Comparison of ENCODE assay signal across 32 cellular contexts in genomic region chr2:56117764-56118163, GRCh38.
DNase-seq lines count a peak whose midpoint lies in the region; ATAC-seq, FAIRE-seq and TF ChIP-seq lines count a peak whose summit lies in the region.
"Had no signal": no experiment of that assay in that cellular context is flagged by ENCODE, and none has a peak within 500 bp of the region (broad histone marks: within the 10 kb centered on the region; RNA-seq: fewer than 3 reads in every experiment).

No MANE protein-coding gene starts in this region.

- no peak for TF ChIP-seq POLR2A in K562 (conservative IDR thresholded peaks at IDR 0.05)

- peak overlapping the region; percentile 29; the same call in 1 of the 2 replicates for H3K27ac ChIP-seq in HUES6 (ENCODE audit: low read depth, low read length)
- H3K27ac ChIP-seq in K562 (ENCODE audit: extremely low read depth, low read depth, low read length), result peak overlapping the region; percentile 66
- no peak overlapping the region for H3K27ac ChIP-seq in iPS DF 6.9 (ENCODE audit: low read length)
- H3K27ac ChIP-seq in trophoblast cell (ENCODE audit: low read depth, low read length), result no peak overlapping the region
- no peak overlapping the region for H3K27ac ChIP-seq in GM23248
- H3K27ac ChIP-seq in CD8-positive, alpha-beta memory T cell (ENCODE audit: low read depth, low read length), result no peak overlapping the region
- H3K27ac ChIP-seq: BLaER1 treated with 17β-estradiol and CSF1 and Interleukin-3, amounts not matched to agents 10 nM and 100 nM; breast epithelium; heart right ventricle; lower lobe of right lung; pancreas; SK-N-MC; upper lobe of left lung had no signal

- TF ChIP-seq CTCF in K562 (IDR thresholded peaks at IDR 0.05 in 2 of 3, conservative IDR thresholded peaks at IDR 0.05 in 1 of 3; ENCODE audit: insufficient read depth in 2 of 3, low read depth in 1 of 3, low read length in 3 of 3), result no peak
- TF ChIP-seq CTCF in Calu3 (IDR thresholded peaks at IDR 0.05; ENCODE audit: unreplicated experiment), result no peak

- H3K4ac ChIP-seq in trophoblast cell (ENCODE audit: low read depth, low read length), result no peak overlapping the region

- no peak overlapping the region for H3K14ac ChIP-seq in trophoblast cell (ENCODE audit: low read length)

- H3F3A ChIP-seq in GM23248 (ENCODE audit: insufficient read depth), result no peaks in the 10 kb centered on the region

- H2BK120ac ChIP-seq in trophoblast cell (ENCODE audit: insufficient read depth, low read length, poor library complexity), result no peak overlapping the region

- H3K4me3 ChIP-seq in HUES6 (ENCODE audit: low read depth, low read length), result peak overlapping the region; percentile 46
- H3K4me3 ChIP-seq in K562, result no peak overlapping the region
- H3K4me3 ChIP-seq in iPS DF 6.9 (ENCODE audit: low read length), result peak overlapping the region; percentile 8; the same call in 1 of the 2 replicates
- no peak overlapping the region for H3K4me3 ChIP-seq in trophoblast cell (ENCODE audit: low read depth, low read length)
- no peak overlapping the region for H3K4me3 ChIP-seq in GM23248
- no peak overlapping the region for H3K4me3 ChIP-seq in CD8-positive, alpha-beta memory T cell (ENCODE audit: low read length)
- H3K4me3 ChIP-seq: BLaER1 treated with 17β-estradiol and CSF1 and Interleukin-3, amounts not matched to agents 10 nM and 100 nM; breast epithelium; GM12878; heart right ventricle; lower lobe of right lung; pancreas; SK-N-MC; upper lobe of left lung had no signal

- no peaks in the 10 kb centered on the region for H3K9me1 ChIP-seq in K562 (ENCODE audit: control insufficient read depth, insufficient read depth, low read length)

- H3K9ac ChIP-seq in HUES6 (ENCODE audit: low read length) (peak overlapping the region; percentile 50), K562 (ENCODE audit: insufficient read depth in 1 of 2, low read depth in 2 of 2, low read length in 2 of 2) (peak overlapping the region in 1 of 2 experiments; percentile 61; a peak in 3 of 4 replicates), trophoblast cell (ENCODE audit: low read length) (no peak overlapping the region), GM23248 (no peak overlapping the region)
- H3K9ac ChIP-seq: BLaER1 treated with 17β-estradiol and CSF1 and Interleukin-3, amounts not matched to agents 10 nM and 100 nM had no signal

- no peak overlapping the region for H3K18ac ChIP-seq in trophoblast cell (ENCODE audit: low read length)

- H4K8ac ChIP-seq in trophoblast cell (ENCODE audit: low read depth, low read length), result peak overlapping the region; percentile 25

- no peak overlapping the region for H2BK5ac ChIP-seq in trophoblast cell (ENCODE audit: low read depth, low read length, poor library complexity)

- H2BK12ac ChIP-seq in trophoblast cell (ENCODE audit: low read length), result no peak overlapping the region

- BruUV-seq in K562 (replicated peaks; lab: Mats Ljungman, UMichigan), result no TSS peak
- no TSS peak for BruUV-seq in Calu3 (replicated peaks; lab: Mats Ljungman, UMichigan)

- H3K4me2 ChIP-seq in K562 (ENCODE audit: insufficient read depth, low read length) (peak overlapping the region; percentile 73), trophoblast cell (ENCODE audit: low read length) (no peak overlapping the region), GM23248 (ENCODE audit: unreplicated experiment) (no peak overlapping the region)
- H3K4me2 ChIP-seq: BLaER1 treated with 17β-estradiol and CSF1 and Interleukin-3, amounts not matched to agents 10 nM and 100 nM had no signal

- H3K36me3 Mint-ChIP-seq in Calu3 (ENCODE audit: insufficient read depth, unreplicated experiment), result no peaks in the 10 kb centered on the region
- H3K36me3 Mint-ChIP-seq in CD8-positive, alpha-beta memory T cell, result no peaks in the 10 kb centered on the region
- H3K36me3 Mint-ChIP-seq: IgD-negative memory B cell had no signal

- H4K20me1 ChIP-seq in K562 (replicated peaks; ENCODE audit: control insufficient read depth, insufficient read depth, low read length) (no peaks in the 10 kb centered on the region), GM23248 (ENCODE audit: insufficient read depth) (no peaks in the 10 kb centered on the region)
- H4K20me1 ChIP-seq: BLaER1 treated with 17β-estradiol and CSF1 and Interleukin-3, amounts not matched to agents 10 nM and 100 nM had no signal

- H3K36me3 ChIP-seq in HUES6 (ENCODE audit: control insufficient read depth, insufficient read depth, low read length) (0 out of 2 replicates have a peak, but pooled peaks cover 7% of the 10 kb centered on the region), K562 (ENCODE audit: control insufficient read depth, insufficient read depth, low read length) (peaks cover 5% of the 10 kb centered on the region; the same call in 1 of the 3 replicates), iPS DF 6.9 (ENCODE audit: control insufficient read depth, insufficient read depth, low read length) (no peaks in the 10 kb centered on the region; the same call in 1 of the 2 replicates), trophoblast cell (ENCODE audit: control insufficient read depth in 1 of 2, insufficient read depth in 2 of 2, low read length in 2 of 2) (no peaks in the 10 kb centered on the region), GM23248 (ENCODE audit: low read depth) (no peaks in the 10 kb centered on the region)
- no peaks in the 10 kb centered on the region for H3K36me3 ChIP-seq in CD8-positive, alpha-beta memory T cell (ENCODE audit: insufficient read depth, low read length)
- H3K36me3 ChIP-seq: BLaER1 treated with 17β-estradiol and CSF1 and Interleukin-3, amounts not matched to agents 10 nM and 100 nM; breast epithelium; heart right ventricle; lower lobe of right lung; pancreas; upper lobe of left lung had no signal

- H3K27me3 Mint-ChIP-seq in Calu3 (ENCODE audit: unreplicated experiment), result no peaks in the 10 kb centered on the region
- H3K27me3 Mint-ChIP-seq in CD8-positive, alpha-beta memory T cell, result peaks cover 0 to 1% of the 10 kb centered on the region in 2 donors
- H3K27me3 Mint-ChIP-seq: activated CD8-positive, alpha-beta T cell treated with anti-CD3 and anti-CD28 coated beads for 36 hours; activated T-helper 17 cell treated with anti-CD3 and anti-CD28 coated beads, Interleukin-2, amount 50 U/mL, for 72 hours; IgD-negative memory B cell; T-helper 17 cell had no signal

- H4K12ac ChIP-seq in trophoblast cell (ENCODE audit: low read depth, low read length), result no peak overlapping the region

- H3K27me3 ChIP-seq in HUES6 (ENCODE audit: control insufficient read depth, insufficient read depth, low read length) (no peaks in the 10 kb centered on the region), K562 (ENCODE audit: control insufficient read depth in 2 of 2, insufficient read depth in 2 of 2, low read length in 2 of 2) (no peaks in the 10 kb centered on the region), iPS DF 6.9 (ENCODE audit: control insufficient read depth, insufficient read depth, low read length) (no peaks in the 10 kb centered on the region), trophoblast cell (ENCODE audit: insufficient read depth, low read length) (no peaks in the 10 kb centered on the region), GM23248 (replicated peaks; ENCODE audit: insufficient read depth) (peaks cover 15% of the 10 kb centered on the region)
- no peaks in the 10 kb centered on the region for H3K27me3 ChIP-seq in CD8-positive, alpha-beta memory T cell (ENCODE audit: insufficient read depth, low read length, poor library complexity, severe bottlenecking)
- H3K27me3 ChIP-seq: BLaER1 treated with 17β-estradiol and CSF1 and Interleukin-3, amounts not matched to agents 10 nM and 100 nM; breast epithelium; pancreas; upper lobe of left lung had no signal

- H3K79me2 ChIP-seq in K562 (ENCODE audit: control insufficient read depth, insufficient read depth, low read length), result peaks cover 7% of the 10 kb centered on the region; the same call in 2 of the 3 replicates
- H3K79me2 ChIP-seq in trophoblast cell (ENCODE audit: control insufficient read depth, insufficient read depth, low read length, poor library complexity), result no peaks in the 10 kb centered on the region
- no peaks in the 10 kb centered on the region for H3K79me2 ChIP-seq in GM23248 (ENCODE audit: insufficient read depth)

- CTCF ChIA-PET in K562 (lab: Yijun Ruan, JAX; ENCODE audit: low intra/inter-chr PET ratio) (no interaction called here), Calu3 (lab: Charles Lee) (no interaction called here)
- CTCF ChIA-PET in CD8-positive, alpha-beta memory T cell (lab: Charles Lee), result no interaction called here

- no peak overlapping the region for H3K27ac Mint-ChIP-seq in Calu3 (ENCODE audit: unreplicated experiment)
- H3K27ac Mint-ChIP-seq in CD8-positive, alpha-beta memory T cell, result no peak overlapping the region
- H3K27ac Mint-ChIP-seq: activated CD8-positive, alpha-beta T cell treated with anti-CD3 and anti-CD28 coated beads for 36 hours; activated T-helper 17 cell treated with anti-CD3 and anti-CD28 coated beads, Interleukin-2, amount 50 U/mL, for 72 hours; IgD-negative memory B cell; T-helper 17 cell had no signal

- POLR2A ChIA-PET in K562 (lab: Yijun Ruan, JAX), result no interaction called here
- POLR2A ChIA-PET in CD8-positive, alpha-beta memory T cell (lab: Charles Lee), result no interaction called here

- no peak for TF ChIP-seq RAD21 in K562 (CRISPR knock-in tag; conservative IDR thresholded peaks at IDR 0.05 in 1 of 2, IDR thresholded peaks at IDR 0.05 in 1 of 2)

- H3K4me1 ChIP-seq in HUES6 (ENCODE audit: control insufficient read depth, insufficient read depth, low read length), result peaks cover 39% of the 10 kb centered on the region
- peaks cover 4 to 14% of the 10 kb centered on the region in 2 experiments; a peak in 3 of 5 replicates for H3K4me1 ChIP-seq in K562 (replicated peaks in 1 of 2; ENCODE audit: control insufficient read depth in 2 of 2, insufficient read depth in 2 of 2, low read length in 2 of 2)
- H3K4me1 ChIP-seq in iPS DF 6.9 (ENCODE audit: control insufficient read depth, insufficient read depth, low read length), result no peaks in the 10 kb centered on the region; the same call in 1 of the 2 replicates
- peaks cover 5 to 8% of the 10 kb centered on the region in 2 experiments for H3K4me1 ChIP-seq in trophoblast cell (ENCODE audit: control insufficient read depth in 1 of 2, insufficient read depth in 2 of 2, low read length in 2 of 2)
- H3K4me1 ChIP-seq in GM23248 (ENCODE audit: insufficient read depth), result no peaks in the 10 kb centered on the region
- no peaks in the 10 kb centered on the region for H3K4me1 ChIP-seq in CD8-positive, alpha-beta memory T cell (ENCODE audit: insufficient read depth, low read length)
- H3K4me1 ChIP-seq: BLaER1 treated with 17β-estradiol and CSF1 and Interleukin-3, amounts not matched to agents 10 nM and 100 nM; breast epithelium; heart right ventricle; lower lobe of right lung; pancreas; upper lobe of left lung had no signal

- peak; percentile 38 for ATAC-seq in K562
- ATAC-seq: activated CD8-positive, alpha-beta T cell treated with anti-CD3 and anti-CD28 coated beads for 36 hours; activated T-helper 17 cell treated with anti-CD3 and anti-CD28 coated beads, Interleukin-2, amount 50 U/mL, for 72 hours; GM12878; heart right ventricle; lower lobe of right lung; pancreas; T-helper 17 cell had no signal

- H3K4me1 Mint-ChIP-seq in Calu3 (ENCODE audit: low read depth, unreplicated experiment), result no peaks in the 10 kb centered on the region
- H3K4me1 Mint-ChIP-seq in CD8-positive, alpha-beta memory T cell, result no peaks in the 10 kb centered on the region
- H3K4me1 Mint-ChIP-seq: activated T-helper 17 cell treated with anti-CD3 and anti-CD28 coated beads, Interleukin-2, amount 50 U/mL, for 72 hours; IgD-negative memory B cell; T-helper 17 cell had no signal

- no peak overlapping the region for H4K91ac ChIP-seq in trophoblast cell (ENCODE audit: low read depth, low read length)

- H2AFZ ChIP-seq in K562 (ENCODE audit: low read depth, low read length) (peak overlapping the region; percentile 82), trophoblast cell (ENCODE audit: insufficient read depth, low read length, poor library complexity) (no peak overlapping the region), GM23248 (no peak overlapping the region)

- H3K9me3 Mint-ChIP-seq in Calu3 (ENCODE audit: low read depth, unreplicated experiment), result no peaks in the 10 kb centered on the region
- peaks cover 0 to 4% (median 0%) of the 10 kb centered on the region in 5 donors for H3K9me3 Mint-ChIP-seq in CD8-positive, alpha-beta memory T cell
- H3K9me3 Mint-ChIP-seq: activated CD8-positive, alpha-beta T cell treated with anti-CD3 and anti-CD28 coated beads for 36 hours; activated T-helper 17 cell treated with anti-CD3 and anti-CD28 coated beads, Interleukin-2, amount 50 U/mL, for 72 hours; nephron had no signal

- in situ Hi-C loops in K562 (cut with MboI) (no loop called here), GM23248 (cut with MboI) (no loop called here)

- H2AK5ac ChIP-seq in trophoblast cell (ENCODE audit: low read length), result no peak overlapping the region

- no peak overlapping the region for H3K4me3 Mint-ChIP-seq in Calu3 (ENCODE audit: low read depth, unreplicated experiment)
- H3K4me3 Mint-ChIP-seq in CD8-positive, alpha-beta memory T cell, result no peak overlapping the region
- H3K4me3 Mint-ChIP-seq: activated CD8-positive, alpha-beta T cell treated with anti-CD3 and anti-CD28 coated beads for 36 hours; activated T-helper 17 cell treated with anti-CD3 and anti-CD28 coated beads, Interleukin-2, amount 50 U/mL, for 72 hours; nephron; T-helper 17 cell had no signal

- intact Hi-C loops in K562 (cut with micrococcal nuclease) (no loop called here), Calu3 (cut with micrococcal nuclease; ENCODE audit: unreplicated experiment) (no loop called here)

- 8% methylated on average over 4 of the region's 4 CpGs for WGBS in K562 (ENCODE audit: insufficient coverage, low coverage, missing lambda C conversion rate)
- WGBS in iPS DF 6.9 (ENCODE audit: insufficient coverage, insufficient read length), result no CpG with 5 or more reads among the region's 4 CpGs
- WGBS in trophoblast cell (ENCODE audit: extremely low coverage, insufficient coverage, insufficient read length), result no CpG with 5 or more reads among the region's 4 CpGs
- WGBS in GM23248 (ENCODE audit: low coverage in 1 of 2, low lambda C conversion rate in 2 of 2, missing lambda C conversion rate in 2 of 2), 2 experiments, result 73 to 74% methylated on average over 4 of the region's 4 CpGs

- peak; percentile 54 for FAIRE-seq in K562 (lab: Jason Lieb, UNC)
- FAIRE-seq: D721Med, GM12878, islet of Langerhans, pancreas had no signal

- H3K9me3 ChIP-seq in HUES6 (ENCODE audit: control insufficient read depth, insufficient read depth, low read depth, low read length) (no peaks in the 10 kb centered on the region), K562 (replicated peaks; ENCODE audit: control insufficient read depth, insufficient read depth, low read depth, low read length) (no peaks in the 10 kb centered on the region), iPS DF 6.9 (ENCODE audit: control insufficient read depth, insufficient read depth, low read length) (no peaks in the 10 kb centered on the region), trophoblast cell (ENCODE audit: insufficient read depth, low read depth, low read length) (no peaks in the 10 kb centered on the region), GM23248 (ENCODE audit: low read depth) (no peaks in the 10 kb centered on the region)
- H3K9me3 ChIP-seq in CD8-positive, alpha-beta memory T cell (ENCODE audit: low read length), result no peaks in the 10 kb centered on the region
- H3K9me3 ChIP-seq: BLaER1 treated with 17β-estradiol and CSF1 and Interleukin-3, amounts not matched to agents 10 nM and 100 nM; breast epithelium; heart right ventricle; lower lobe of right lung; pancreas; upper lobe of left lung had no signal

- H3K9me2 ChIP-seq in GM23248 (ENCODE audit: insufficient read depth), result no peaks in the 10 kb centered on the region

- DNase-seq in K562 (ENCODE audit: extremely low read depth in 1 of 4, low spot score in 3 of 4), result peak in 1 of 4 experiments; percentile 16
- no peak for DNase-seq in iPS DF 6.9 (ENCODE audit: low read depth, low spot score)
- peak in 1 of 2 donors; percentile 17 for DNase-seq in trophoblast cell
- no peak for DNase-seq in Calu3
- DNase-seq in GM23248, result no peak
- DNase-seq in CD8-positive, alpha-beta memory T cell, result no peak
- DNase-seq: activated CD4-positive, alpha-beta T cell treated with anti-CD3 and anti-CD28 coated beads for 1 hour; activated CD8-positive, alpha-beta T cell treated with anti-CD3 and anti-CD28 coated beads for 36 hours; activated naive CD4-positive, alpha-beta T cell treated with anti-CD3 and anti-CD28 coated beads, Interleukin-2, amount 50 U/mL, for 16 hours; amygdala; erythroblast; foreskin fibroblast; heart right ventricle; lower lobe of right lung; NCI-H1105; NCI-H187 treated with DMSO at 0.1 percent for 48 hours; NCI-H524; pancreas; retina; stimulated activated CD4-positive, alpha-beta T cell treated with anti-CD3 and anti-CD28 coated beads, Interleukin-2, amount 100 ng/mL, for 48 hours; T-helper 17 cell; upper lobe of left lung had no signal

- no peak overlapping the region for H3K23ac ChIP-seq in trophoblast cell (ENCODE audit: low read length)

- no peaks in the 10 kb centered on the region for H3K79me1 ChIP-seq in trophoblast cell (ENCODE audit: low read length)

- no peak for TF ChIP-seq EP300 in K562 (IDR thresholded peaks at IDR 0.05; ENCODE audit: low read length)

Comparison
In these comparisons a context has a peak if more than half of its experiments do, and no peak if none do; other contexts are left out.
1. H3K27ac ChIP-seq: peak in HUES6 (single experiment) and K562 (single experiment); none in iPS DF 6.9 (single experiment), trophoblast cell (single experiment), GM23248 (single experiment) and CD8-positive, alpha-beta memory T cell (single experiment).
2. H3K4me3 ChIP-seq: peak in HUES6 (single experiment) and iPS DF 6.9 (single experiment); none in K562 (single experiment), trophoblast cell (single experiment), GM23248 (single experiment) and CD8-positive, alpha-beta memory T cell (single experiment).